In the genomic region with DNA sequence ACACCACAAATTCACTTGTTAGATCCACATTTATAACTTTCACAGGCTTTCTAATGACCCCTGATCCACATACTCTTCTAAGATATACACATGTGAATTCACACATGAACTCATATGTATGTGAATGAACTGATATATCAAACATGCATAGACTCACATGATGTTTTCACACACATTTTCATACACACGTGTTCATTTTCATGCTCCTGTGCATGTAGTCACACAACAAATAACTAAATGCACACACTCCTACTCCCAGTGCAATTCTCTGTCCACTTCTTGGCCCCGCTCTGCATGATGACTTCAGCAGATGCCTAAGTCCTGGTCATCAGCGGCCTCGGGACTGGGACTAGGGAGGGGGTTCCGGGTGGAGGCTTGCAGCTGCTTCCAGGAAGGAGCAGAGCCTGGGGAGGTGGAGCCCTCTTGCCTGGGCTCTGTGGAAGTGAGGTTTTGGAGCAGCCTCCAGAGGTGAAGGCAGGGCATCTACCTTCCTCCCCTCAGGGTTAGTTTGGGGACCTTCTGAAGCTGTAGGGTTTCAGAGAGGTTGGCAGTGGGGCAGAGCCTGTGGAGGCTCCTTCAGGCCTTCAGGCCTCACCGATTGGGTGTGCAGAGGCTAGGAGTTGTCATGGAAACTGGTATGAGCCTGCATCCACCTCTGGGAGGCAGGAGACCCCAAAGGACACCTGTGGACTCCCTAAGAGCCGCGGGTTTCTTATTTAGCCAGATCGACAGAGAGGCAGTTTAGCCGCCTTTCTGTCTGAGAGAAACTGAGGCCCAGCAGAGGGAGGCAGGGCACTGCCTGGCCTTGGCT, we compare ENCODE assay signal across 8 cellular contexts. TPM values are rescaled to one million over a fixed set of nuclear protein-coding genes. Genes with fewer than 3 reads are reported as not detected.
DNase-seq lines count a peak whose midpoint lies in the region; ATAC-seq lines count a peak whose summit lies in the region.

No MANE protein-coding gene starts in this region.

- no peaks in the 10 kb centered on the region for H3K27me3 ChIP-seq in right cardiac atrium (ENCODE audit: control insufficient read depth, insufficient read depth)

- H3K36me3 Mint-ChIP-seq in T-helper 2 cell treated with Interferon-gamma antibody and Interleukin-4, amounts not matched to agents 5 μg/mL and 100 μg/mL, for 36 hours (ENCODE audit: low read depth): no peaks in the 10 kb centered on the region

- DNase-seq in T-helper 2 cell treated with Interferon-gamma antibody and Interleukin-4, amounts not matched to agents 5 μg/mL and 100 μg/mL, for 36 hours (ENCODE audit: low spot score): no peak
- DNase-seq in T-helper 2 cell: no peak
- DNase-seq in anterior cingulate cortex (lab: John Stamatoyannopoulos, UW): peak in 47 of 58 donors; percentile 12 to 85 (median 45)
- DNase-seq in right cardiac atrium: peak; percentile 93 to 96 (median 94)
- DNase-seq in putamen (ENCODE audit: low spot score): peak; percentile 86
- DNase-seq in NCI-H2196 treated with DMSO at 0.1 percent for 48 hours (lab: John Stamatoyannopoulos, UW; ENCODE audit: unreplicated experiment): no peak
- no peak for DNase-seq in DMS 273 (lab: John Stamatoyannopoulos, UW; ENCODE audit: unreplicated experiment)

- peak; percentile 55 to 60 for ATAC-seq in right cardiac atrium
- ATAC-seq in GM19452 (IDR thresholded peaks at IDR 0.05; ENCODE audit: unreplicated experiment): no peak

- H3K9me3 ChIP-seq in right cardiac atrium (ENCODE audit: control insufficient read depth, low read length): no peaks in the 10 kb centered on the region

- intact Hi-C loops in right cardiac atrium (cut with DNase I): no loop called here

- H3K4me3 ChIP-seq in right cardiac atrium (ENCODE audit: low read length): peak overlapping the region; percentile 89

- peaks cover 14% of the 10 kb centered on the region for H3K4me1 Mint-ChIP-seq in T-helper 2 cell treated with Interferon-gamma antibody and Interleukin-4, amounts not matched to agents 5 μg/mL and 100 μg/mL, for 36 hours (ENCODE audit: low read depth)

- H3K4me3 Mint-ChIP-seq in T-helper 2 cell treated with Interferon-gamma antibody and Interleukin-4, amounts not matched to agents 5 μg/mL and 100 μg/mL, for 36 hours: peak overlapping the region; percentile 69

- peaks cover 2% of the 10 kb centered on the region for H3K27me3 Mint-ChIP-seq in T-helper 2 cell treated with Interferon-gamma antibody and Interleukin-4, amounts not matched to agents 5 μg/mL and 100 μg/mL, for 36 hours (ENCODE audit: low read depth)

- 31% methylated on average over 10 of the region's 10 CpGs for WGBS in right cardiac atrium

- no peaks in the 10 kb centered on the region for H3K9me3 Mint-ChIP-seq in T-helper 2 cell treated with Interferon-gamma antibody and Interleukin-4, amounts not matched to agents 5 μg/mL and 100 μg/mL, for 36 hours

- H3K4me1 ChIP-seq in right cardiac atrium (ENCODE audit: control insufficient read depth, insufficient read depth, low read length): peaks cover 13% of the 10 kb centered on the region

- peak overlapping the region; percentile 52 for H3K27ac Mint-ChIP-seq in T-helper 2 cell treated with Interferon-gamma antibody and Interleukin-4, amounts not matched to agents 5 μg/mL and 100 μg/mL, for 36 hours

- peak overlapping the region; percentile 97 for H3K27ac ChIP-seq in right cardiac atrium (ENCODE audit: low read length)

RNA-seq across cellular contexts. Expression of a gene that starts 1.8 kb away (rescaled TPM):
- total RNA-seq in right cardiac atrium: 10 to 100 TPM; 42.5 to 48.5 (median 47.5) TPM
- 66.4 TPM for polyA plus RNA-seq in right cardiac atrium

RNA-seq across cellular contexts. Expression of a gene that starts 14.1 kb away (rescaled TPM):
- total RNA-seq in right cardiac atrium: 1 to 10 TPM; 4.3 to 7.5 (median 5.2) TPM
- polyA plus RNA-seq in right cardiac atrium: 4.4 TPM

RNA-seq across cellular contexts. Expression of a gene that starts 14.1 kb away (rescaled TPM):
- total RNA-seq in right cardiac atrium: 10 to 100 TPM; 47.2 to 62.6 (median 60.6) TPM
- 90.6 TPM for polyA plus RNA-seq in right cardiac atrium

RNA-seq across cellular contexts. Expression of a gene that starts 29.5 kb away (rescaled TPM):
- total RNA-seq in right cardiac atrium: under 1 TPM; 0.33 to 0.94 (median 0.83) TPM
- polyA plus RNA-seq in right cardiac atrium: 0.41 TPM

RNA-seq across cellular contexts. Expression of a gene that starts 29.6 kb away (rescaled TPM):
- 10 to 100 TPM; 21.1 to 28.1 (median 24.7) TPM for total RNA-seq in right cardiac atrium
- 18.0 TPM for polyA plus RNA-seq in right cardiac atrium

Comparison
In these comparisons a context has a peak if more than half of its experiments do, and no peak if none do; other contexts are left out.
1. DNase-seq: peak in anterior cingulate cortex (47 of 58), right cardiac atrium (3 of 3) and putamen (single experiment); none in T-helper 2 cell treated with Interferon-gamma antibody and Interleukin-4, amounts not matched to agents 5 μg/mL and 100 μg/mL, for 36 hours (single experiment), T-helper 2 cell (0 of 5), NCI-H2196 treated with DMSO at 0.1 percent for 48 hours (single experiment) and DMS 273 (single experiment).